Comparison of ENCODE assay signal across 15 cellular contexts in the genomic region with DNA sequence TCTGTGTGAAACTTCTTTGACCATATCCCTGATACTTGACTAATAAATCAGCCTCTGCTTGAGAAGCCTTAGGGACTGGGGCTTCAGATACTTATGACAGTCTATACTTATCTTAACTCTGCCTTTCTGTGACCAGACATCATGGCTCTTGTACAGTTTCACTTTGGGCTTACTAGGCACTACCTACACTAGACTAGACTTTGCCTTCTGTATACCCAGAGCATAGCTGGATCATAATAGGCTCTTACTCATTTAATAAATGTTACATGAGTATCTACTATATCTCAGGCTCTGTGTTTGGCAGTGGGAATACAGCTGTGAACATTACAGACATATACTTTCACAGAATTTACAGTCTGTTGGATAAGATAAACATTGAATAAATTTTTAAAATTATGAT. TPM values are rescaled to one million over a fixed set of nuclear protein-coding genes. Genes with fewer than 3 reads are reported as not detected.
A peak's percentile ranks its signal among the peaks of the same experiment; 100 is the strongest.
DNase-seq lines count a peak whose midpoint lies in the region; ATAC-seq and TF ChIP-seq lines count a peak whose summit lies in the region.
"Had no signal": no experiment of that assay in that cellular context is flagged by ENCODE, and none has a peak within 500 bp of the region (broad histone marks: within the 10 kb centered on the region; RNA-seq: fewer than 3 reads in every experiment).

No MANE protein-coding gene starts in this region.

- peaks cover 80% of the 10 kb centered on the region for H3K4me1 ChIP-seq in CD4-positive, CD25-positive, alpha-beta regulatory T cell (ENCODE audit: control insufficient read depth, insufficient read depth, low read length, poor library complexity, severe bottlenecking)
- peaks cover 0 to 82% of the 10 kb centered on the region in 2 donors for H3K4me1 ChIP-seq in left lung

- H3K27me3 ChIP-seq in CD4-positive, CD25-positive, alpha-beta regulatory T cell (ENCODE audit: control insufficient read depth, insufficient read depth, low read length) = no peaks in the 10 kb centered on the region
- no peaks in the 10 kb centered on the region for H3K27me3 ChIP-seq in left lung
- H3K27me3 ChIP-seq: MG63 had no signal

- TF ChIP-seq CTCF in WTC11 (IDR thresholded peaks at IDR 0.05) = no peak
- TF ChIP-seq CTCF in left lung (IDR thresholded peaks at IDR 0.05) = no peak
- TF ChIP-seq CTCF in type B pancreatic cell (conservative IDR thresholded peaks at IDR 0.05) = no peak

- H3K36me3 Mint-ChIP-seq in CD4-positive, CD25-positive, alpha-beta regulatory T cell = peaks cover 21% of the 10 kb centered on the region
- H3K36me3 Mint-ChIP-seq in WTC11 (peaks cover 25% of the 10 kb centered on the region), type B pancreatic cell (peaks cover 11% of the 10 kb centered on the region)

- CTCF ChIA-PET in WTC11 (lab: Charles Lee) = interaction anchor here (0.6 to 1.2 kb wide), 2 partner anchors 9 to 89 kb away, joined by 3 read pairs; partner anchors contain the start of gene UGP2

- POLR2A ChIA-PET in WTC11 (lab: Charles Lee) = interaction anchor here (0.8 to 2.5 kb wide), 2 partner anchors 10 to 150 kb away, joined by 4 to 32 read pairs; partner anchors contain the start of gene UGP2

- H3K9me3 Mint-ChIP-seq in CD4-positive, CD25-positive, alpha-beta regulatory T cell = peaks cover 0 to 5% (median 0%) of the 10 kb centered on the region in 7 donors
- H3K9me3 Mint-ChIP-seq in WTC11 = no peaks in the 10 kb centered on the region
- H3K9me3 Mint-ChIP-seq in type B pancreatic cell = peaks cover 7% of the 10 kb centered on the region

- H3K4me3 Mint-ChIP-seq in CD4-positive, CD25-positive, alpha-beta regulatory T cell = peak overlapping the region in 3 of 4 donors; percentile 43 to 47 (median 46)
- H3K4me3 Mint-ChIP-seq in WTC11 (peak overlapping the region; percentile 53), type B pancreatic cell (no peak overlapping the region)
- H3K4me3 Mint-ChIP-seq: activated CD4-positive, alpha-beta T cell treated with anti-CD3 and anti-CD28 coated beads, Interleukin-2, amount 10 ng/mL, durations not matched to agents 7 days and 5 days had no signal

- peak overlapping the region; percentile 92 for H3K27ac ChIP-seq in CD4-positive, CD25-positive, alpha-beta regulatory T cell (ENCODE audit: insufficient read depth, low read length, poor library complexity, severe bottlenecking)
- H3K27ac ChIP-seq in left lung = no peak overlapping the region

- peak; percentile 78 to 82 for ATAC-seq in CD4-positive, CD25-positive, alpha-beta regulatory T cell (ENCODE audit: low read depth in 2 of 2)
- peak; percentile 48 for ATAC-seq in GM18502 (IDR thresholded peaks at IDR 0.05; ENCODE audit: poor library complexity, unreplicated experiment)
- ATAC-seq in WTC11 = no peak
- peak; percentile 27 for ATAC-seq in left lung
- no peak for ATAC-seq in GM21390 (IDR thresholded peaks at IDR 0.05; ENCODE audit: unreplicated experiment)

- intact Hi-C loops in left lung (cut with DNase I) = no loop called here

- H3K27ac Mint-ChIP-seq in CD4-positive, CD25-positive, alpha-beta regulatory T cell = peak overlapping the region; percentile 20 to 97 (median 91)
- H3K27ac Mint-ChIP-seq in WTC11 = peak overlapping the region; percentile 93; the same call in 1 of the 2 replicates
- no peak overlapping the region for H3K27ac Mint-ChIP-seq in type B pancreatic cell
- H3K27ac Mint-ChIP-seq: activated CD4-positive, alpha-beta T cell treated with anti-CD3 and anti-CD28 coated beads, Interleukin-2, amount 10 ng/mL, durations not matched to agents 7 days and 5 days had no signal

- H3K4me3 ChIP-seq in CD4-positive, CD25-positive, alpha-beta regulatory T cell (ENCODE audit: low read depth, low read length) = peak overlapping the region; percentile 29
- no peak overlapping the region for H3K4me3 ChIP-seq in left lung
- H3K4me3 ChIP-seq: MG63 had no signal

- H3K9me3 ChIP-seq in CD4-positive, CD25-positive, alpha-beta regulatory T cell (ENCODE audit: control insufficient read depth in 2 of 2, low read length in 2 of 2) = no peaks in the 10 kb centered on the region
- no peaks in the 10 kb centered on the region for H3K9me3 ChIP-seq in left lung
- H3K9me3 ChIP-seq: MG63 had no signal

- DNase-seq in CD4-positive, CD25-positive, alpha-beta regulatory T cell = peak in 1 of 3 donors; percentile 42
- DNase-seq in WTC11 (ENCODE audit: low spot score) (no peak), left lung (no peak), type B pancreatic cell (ENCODE audit: extremely low spot score, unreplicated experiment) (no peak), DMS79 treated with DMSO at 0.1 percent for 48 hours (lab: John Stamatoyannopoulos, UW) (no peak), NCI-H1417 treated with DMSO at 0.1 percent for 48 hours (lab: John Stamatoyannopoulos, UW) (no peak)
- DNase-seq: activated CD4-positive, alpha-beta T cell treated with anti-CD3 and anti-CD28 coated beads, Interleukin-2, amount 10 ng/mL, durations not matched to agents 7 days and 5 days; DMS79; MG63; midbrain; NCI-H2107; NCI-H774; substantia nigra had no signal

- H3K4me1 Mint-ChIP-seq in CD4-positive, CD25-positive, alpha-beta regulatory T cell = peaks cover 57 to 97% (median 80%) of the 10 kb centered on the region in 4 donors
- H3K4me1 Mint-ChIP-seq in WTC11 = peaks cover 97% of the 10 kb centered on the region
- peaks cover 59% of the 10 kb centered on the region for H3K4me1 Mint-ChIP-seq in type B pancreatic cell (ENCODE audit: unreplicated experiment)

- no peaks in the 10 kb centered on the region for H3K36me3 ChIP-seq in CD4-positive, CD25-positive, alpha-beta regulatory T cell (ENCODE audit: control insufficient read depth, insufficient read depth, low read length)
- H3K36me3 ChIP-seq in left lung = no peaks in the 10 kb centered on the region

- no peaks in the 10 kb centered on the region for H3K27me3 Mint-ChIP-seq in CD4-positive, CD25-positive, alpha-beta regulatory T cell
- no peaks in the 10 kb centered on the region for H3K27me3 Mint-ChIP-seq in WTC11 (ENCODE audit: low read depth)
- no peaks in the 10 kb centered on the region for H3K27me3 Mint-ChIP-seq in type B pancreatic cell
- H3K27me3 Mint-ChIP-seq: activated CD4-positive, alpha-beta T cell treated with anti-CD3 and anti-CD28 coated beads, Interleukin-2, amount 10 ng/mL, durations not matched to agents 7 days and 5 days had no signal

TF ChIP-seq in WTC11, 78 proteins besides CTCF, POLR2A, EP300 and RAD21:
- TF ChIP-seq NFYB (CRISPR knock-in tag; conservative IDR thresholded peaks at IDR 0.05; ENCODE audit: low read depth) (no peak), GRHL2 (CRISPR knock-in tag; IDR thresholded peaks at IDR 0.05; ENCODE audit: insufficient replicate concordance, severe bottlenecking) (no peak), ETV6 (CRISPR knock-in tag; IDR thresholded peaks at IDR 0.05) (no peak)
TF ChIP-seq in WTC11: peak in this region for 0.

RNA-seq across cellular contexts. Expression of gene UGP2, which starts 9.0 kb away (rescaled TPM):
- total RNA-seq in CD4-positive, CD25-positive, alpha-beta regulatory T cell = 118 TPM
- 100 to 1,000 TPM; 200 to 279 (median 220) TPM for polyA plus RNA-seq in CD4-positive, CD25-positive, alpha-beta regulatory T cell
- total RNA-seq in WTC11 (2021) (543 to 626 TPM (median 606 TPM) in 3 replicates), left lung (100 to 1,000 TPM; 150 to 165 TPM), type B pancreatic cell (ENCODE audit: low replicate concordance) (76.6 and 113 TPM in 2 replicates)

Comparison
In these comparisons a context has a peak if more than half of its experiments do, and no peak if none do; other contexts are left out.
1. ATAC-seq: peak in CD4-positive, CD25-positive, alpha-beta regulatory T cell (2 of 2), GM18502 (single experiment) and left lung (single experiment); none in WTC11 (single experiment) and GM21390 (single experiment).